ENCODE assay signal across 1 cellular context in the genomic region with DNA sequence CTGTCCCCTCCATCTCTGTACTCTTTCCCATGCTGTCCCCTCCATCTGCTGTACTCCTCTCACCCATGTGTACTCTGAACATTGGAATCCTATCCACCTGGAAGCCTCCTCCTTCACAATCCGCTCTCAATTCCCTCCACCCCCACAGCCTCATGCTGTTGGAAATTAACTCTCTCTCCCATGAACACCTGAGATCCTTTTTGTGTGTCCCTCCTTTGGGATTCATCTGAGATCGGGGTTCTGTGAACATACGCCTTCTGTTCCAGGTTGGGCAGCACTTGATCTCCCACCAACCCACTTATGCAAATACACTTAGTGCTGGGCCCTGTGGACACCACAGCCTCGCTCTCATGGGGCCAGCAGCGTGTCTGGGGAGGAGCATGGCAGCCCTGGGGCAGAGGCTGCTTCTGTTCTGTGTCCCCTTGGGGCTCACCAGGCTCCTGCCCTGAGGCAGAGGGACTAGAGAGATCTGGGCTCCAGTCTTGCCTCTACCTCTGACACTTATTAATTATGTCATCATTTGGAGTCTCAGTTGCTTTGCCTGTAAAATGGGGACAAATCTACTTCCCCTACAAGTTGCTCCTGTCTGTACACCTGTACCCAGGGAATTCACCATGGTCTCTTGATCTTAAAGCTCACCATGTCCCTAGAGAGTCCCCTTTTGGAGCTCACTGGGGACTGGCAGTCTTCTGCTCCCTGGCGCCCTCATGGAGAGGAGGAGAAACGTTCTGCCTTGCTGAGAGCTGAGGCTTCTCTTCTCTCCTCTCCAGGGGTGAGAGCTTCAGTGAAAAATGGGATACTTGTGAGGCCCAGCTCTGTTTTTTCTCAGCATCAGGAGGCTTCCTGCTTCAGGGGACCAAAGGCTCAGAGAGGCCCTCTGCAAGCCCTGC.
TF ChIP-seq lines count a peak whose summit lies in the region.

No MANE protein-coding gene starts in this region.

TF ChIP-seq in HCT116, 20 proteins besides CTCF, POLR2A, EP300 and RAD21:
- TF ChIP-seq, protein P1, sequence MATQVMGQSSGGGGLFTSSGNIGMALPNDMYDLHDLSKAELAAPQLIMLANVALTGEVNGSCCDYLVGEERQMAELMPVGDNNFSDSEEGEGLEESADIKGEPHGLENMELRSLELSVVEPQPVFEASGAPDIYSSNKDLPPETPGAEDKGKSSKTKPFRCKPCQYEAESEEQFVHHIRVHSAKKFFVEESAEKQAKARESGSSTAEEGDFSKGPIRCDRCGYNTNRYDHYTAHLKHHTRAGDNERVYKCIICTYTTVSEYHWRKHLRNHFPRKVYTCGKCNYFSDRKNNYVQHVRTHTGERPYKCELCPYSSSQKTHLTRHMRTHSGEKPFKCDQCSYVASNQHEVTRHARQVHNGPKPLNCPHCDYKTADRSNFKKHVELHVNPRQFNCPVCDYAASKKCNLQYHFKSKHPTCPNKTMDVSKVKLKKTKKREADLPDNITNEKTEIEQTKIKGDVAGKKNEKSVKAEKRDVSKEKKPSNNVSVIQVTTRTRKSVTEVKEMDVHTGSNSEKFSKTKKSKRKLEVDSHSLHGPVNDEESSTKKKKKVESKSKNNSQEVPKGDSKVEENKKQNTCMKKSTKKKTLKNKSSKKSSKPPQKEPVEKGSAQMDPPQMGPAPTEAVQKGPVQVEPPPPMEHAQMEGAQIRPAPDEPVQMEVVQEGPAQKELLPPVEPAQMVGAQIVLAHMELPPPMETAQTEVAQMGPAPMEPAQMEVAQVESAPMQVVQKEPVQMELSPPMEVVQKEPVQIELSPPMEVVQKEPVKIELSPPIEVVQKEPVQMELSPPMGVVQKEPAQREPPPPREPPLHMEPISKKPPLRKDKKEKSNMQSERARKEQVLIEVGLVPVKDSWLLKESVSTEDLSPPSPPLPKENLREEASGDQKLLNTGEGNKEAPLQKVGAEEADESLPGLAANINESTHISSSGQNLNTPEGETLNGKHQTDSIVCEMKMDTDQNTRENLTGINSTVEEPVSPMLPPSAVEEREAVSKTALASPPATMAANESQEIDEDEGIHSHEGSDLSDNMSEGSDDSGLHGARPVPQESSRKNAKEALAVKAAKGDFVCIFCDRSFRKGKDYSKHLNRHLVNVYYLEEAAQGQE (IDR thresholded peaks at IDR 0.05; ENCODE audit: low read depth): no peak
- TF ChIP-seq ELF1 (IDR thresholded peaks at IDR 0.05; ENCODE audit: borderline replicate concordance, low read depth) (no peak), ZNF274 (IDR thresholded peaks at IDR 0.05; ENCODE audit: low read depth, low read length) (no peak), YY1 (IDR thresholded peaks at IDR 0.05; ENCODE audit: extremely low read depth, insufficient replicate concordance, low read depth, low read length) (no peak), POLR2AphosphoS5 (IDR thresholded peaks at IDR 0.05; ENCODE audit: low read depth, low read length) (no peak), SRF (IDR thresholded peaks at IDR 0.05; ENCODE audit: low read depth) (no peak), EGR1 (IDR thresholded peaks at IDR 0.05; ENCODE audit: low read depth) (no peak), FOSL1 (IDR thresholded peaks at IDR 0.05; ENCODE audit: low read depth) (no peak), SIN3A (IDR thresholded peaks at IDR 0.05; ENCODE audit: low read depth) (no peak), CEBPB (IDR thresholded peaks at IDR 0.05; ENCODE audit: low read depth) (no peak), EZH2phosphoT487 (IDR thresholded peaks at IDR 0.05; ENCODE audit: borderline replicate concordance) (no peak), CBX3 (IDR thresholded peaks at IDR 0.05; ENCODE audit: low read depth) (no peak), EZH2 (IDR thresholded peaks at IDR 0.05) (no peak), ZFX (IDR thresholded peaks at IDR 0.05) (no peak)
- TF ChIP-seq, protein P2, sequence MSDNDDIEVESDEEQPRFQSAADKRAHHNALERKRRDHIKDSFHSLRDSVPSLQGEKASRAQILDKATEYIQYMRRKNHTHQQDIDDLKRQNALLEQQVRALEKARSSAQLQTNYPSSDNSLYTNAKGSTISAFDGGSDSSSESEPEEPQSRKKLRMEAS (IDR thresholded peaks at IDR 0.05): no peak
- TF ChIP-seq, protein P3, sequence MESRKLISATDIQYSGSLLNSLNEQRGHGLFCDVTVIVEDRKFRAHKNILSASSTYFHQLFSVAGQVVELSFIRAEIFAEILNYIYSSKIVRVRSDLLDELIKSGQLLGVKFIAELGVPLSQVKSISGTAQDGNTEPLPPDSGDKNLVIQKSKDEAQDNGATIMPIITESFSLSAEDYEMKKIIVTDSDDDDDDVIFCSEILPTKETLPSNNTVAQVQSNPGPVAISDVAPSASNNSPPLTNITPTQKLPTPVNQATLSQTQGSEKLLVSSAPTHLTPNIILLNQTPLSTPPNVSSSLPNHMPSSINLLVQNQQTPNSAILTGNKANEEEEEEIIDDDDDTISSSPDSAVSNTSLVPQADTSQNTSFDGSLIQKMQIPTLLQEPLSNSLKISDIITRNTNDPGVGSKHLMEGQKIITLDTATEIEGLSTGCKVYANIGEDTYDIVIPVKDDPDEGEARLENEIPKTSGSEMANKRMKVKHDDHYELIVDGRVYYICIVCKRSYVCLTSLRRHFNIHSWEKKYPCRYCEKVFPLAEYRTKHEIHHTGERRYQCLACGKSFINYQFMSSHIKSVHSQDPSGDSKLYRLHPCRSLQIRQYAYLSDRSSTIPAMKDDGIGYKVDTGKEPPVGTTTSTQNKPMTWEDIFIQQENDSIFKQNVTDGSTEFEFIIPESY (IDR thresholded peaks at IDR 0.05; ENCODE audit: extremely low read depth, insufficient replicate concordance, low read length): no peak
